Comparison of ENCODE assay signal across 11 cellular contexts in genomic region chrX:31136144-31136572, GRCh38.
A peak's percentile ranks its signal among the peaks of the same experiment; 100 is the strongest.
DNase-seq lines count a peak whose midpoint lies in the region; ATAC-seq and TF ChIP-seq lines count a peak whose summit lies in the region.
"Had no signal": no experiment of that assay in that cellular context is flagged by ENCODE, and none has a peak within 500 bp of the region (broad histone marks: within the 10 kb centered on the region; RNA-seq: fewer than 3 reads in every experiment).

No MANE protein-coding gene starts in this region.

- DNase-seq in CD4-positive, CD25-positive, alpha-beta regulatory T cell: peak in 1 of 3 donors; percentile 14
- DNase-seq in NOMO-1 treated with DMSO at 0.1 percent for 48 hours (lab: John Stamatoyannopoulos, UW; ENCODE audit: unreplicated experiment) (peak; percentile 91), ascending aorta (ENCODE audit: low spot score in 2 of 2) (no peak), left ventricle myocardium superior (no peak), caudate nucleus (lab: John Stamatoyannopoulos, UW) (no peak), SK-N-DZ (ENCODE audit: low spot score) (no peak)
- DNase-seq: activated effector memory CD4-positive, alpha-beta T cell treated with Interleukin-2 at 50 U/mL for 16 hours; BE2C had no signal

- H3K4me1 ChIP-seq in CD4-positive, CD25-positive, alpha-beta regulatory T cell (ENCODE audit: control insufficient read depth, insufficient read depth, low read length, poor library complexity, severe bottlenecking): no peaks in the 10 kb centered on the region
- no peaks in the 10 kb centered on the region for H3K4me1 ChIP-seq in ascending aorta
- H3K4me1 ChIP-seq: BE2C had no signal

- no peak for ATAC-seq in CD4-positive, CD25-positive, alpha-beta regulatory T cell (ENCODE audit: low read depth in 2 of 2)
- ATAC-seq in GM19372 (IDR thresholded peaks at IDR 0.05; ENCODE audit: low read depth, unreplicated experiment) (peak; percentile 93), HG03025 (IDR thresholded peaks at IDR 0.05; ENCODE audit: low FRiP score, unreplicated experiment) (peak; percentile 96), left ventricle myocardium superior (no peak)

- H3K9me3 Mint-ChIP-seq in CD4-positive, CD25-positive, alpha-beta regulatory T cell: peaks cover 0 to 3% (median 0%) of the 10 kb centered on the region in 7 donors

- H3K27me3 Mint-ChIP-seq in CD4-positive, CD25-positive, alpha-beta regulatory T cell: no peaks in the 10 kb centered on the region

- TF ChIP-seq CTCF in ascending aorta (IDR thresholded peaks at IDR 0.05): no peak

- H3K36me3 ChIP-seq in CD4-positive, CD25-positive, alpha-beta regulatory T cell (ENCODE audit: control insufficient read depth, insufficient read depth, low read length): no peaks in the 10 kb centered on the region
- peaks cover 0 to 8% of the 10 kb centered on the region in 2 donors for H3K36me3 ChIP-seq in ascending aorta
- H3K36me3 ChIP-seq: BE2C had no signal

- H3K36me3 Mint-ChIP-seq in CD4-positive, CD25-positive, alpha-beta regulatory T cell: no peaks in the 10 kb centered on the region

- peaks cover 0 to 10% (median 6%) of the 10 kb centered on the region in 4 donors for H3K4me1 Mint-ChIP-seq in CD4-positive, CD25-positive, alpha-beta regulatory T cell

- H3K27ac Mint-ChIP-seq in CD4-positive, CD25-positive, alpha-beta regulatory T cell: no peak overlapping the region

- peak overlapping the region; percentile 11 for H3K4me3 ChIP-seq in CD4-positive, CD25-positive, alpha-beta regulatory T cell (ENCODE audit: low read depth, low read length)
- H3K4me3 ChIP-seq in ascending aorta: no peak overlapping the region

- H3K4me3 Mint-ChIP-seq in CD4-positive, CD25-positive, alpha-beta regulatory T cell: peak overlapping the region in 2 of 4 donors; percentile 14 to 58

- intact Hi-C loops in ascending aorta (cut with DNase I): no loop called here
- intact Hi-C loops in left ventricle myocardium superior (cut with micrococcal nuclease): no loop called here

- no peaks in the 10 kb centered on the region for H3K27me3 ChIP-seq in CD4-positive, CD25-positive, alpha-beta regulatory T cell (ENCODE audit: control insufficient read depth, insufficient read depth, low read length)
- H3K27me3 ChIP-seq in ascending aorta: no peaks in the 10 kb centered on the region
- H3K27me3 ChIP-seq: BE2C had no signal

- peaks cover 0 to 3% of the 10 kb centered on the region in 2 experiments for H3K9me3 ChIP-seq in CD4-positive, CD25-positive, alpha-beta regulatory T cell (ENCODE audit: control insufficient read depth in 2 of 2, low read length in 2 of 2)
- no peaks in the 10 kb centered on the region for H3K9me3 ChIP-seq in ascending aorta
- H3K9me3 ChIP-seq: BE2C had no signal

- no peak overlapping the region for H3K27ac ChIP-seq in CD4-positive, CD25-positive, alpha-beta regulatory T cell (ENCODE audit: insufficient read depth, low read length, poor library complexity, severe bottlenecking)
- no peak overlapping the region for H3K27ac ChIP-seq in ascending aorta
- no peak overlapping the region for H3K27ac ChIP-seq in caudate nucleus (ENCODE audit: low read depth, low read length)
- H3K27ac ChIP-seq: HL-60 had no signal

Comparison
In these comparisons a context has a peak if more than half of its experiments do, and no peak if none do; other contexts are left out.
1. ATAC-seq: peak in GM19372 (single experiment) and HG03025 (single experiment); none in CD4-positive, CD25-positive, alpha-beta regulatory T cell (0 of 2) and left ventricle myocardium superior (single experiment).